9 cellular contexts compared by ENCODE assay signal in the genomic region with DNA sequence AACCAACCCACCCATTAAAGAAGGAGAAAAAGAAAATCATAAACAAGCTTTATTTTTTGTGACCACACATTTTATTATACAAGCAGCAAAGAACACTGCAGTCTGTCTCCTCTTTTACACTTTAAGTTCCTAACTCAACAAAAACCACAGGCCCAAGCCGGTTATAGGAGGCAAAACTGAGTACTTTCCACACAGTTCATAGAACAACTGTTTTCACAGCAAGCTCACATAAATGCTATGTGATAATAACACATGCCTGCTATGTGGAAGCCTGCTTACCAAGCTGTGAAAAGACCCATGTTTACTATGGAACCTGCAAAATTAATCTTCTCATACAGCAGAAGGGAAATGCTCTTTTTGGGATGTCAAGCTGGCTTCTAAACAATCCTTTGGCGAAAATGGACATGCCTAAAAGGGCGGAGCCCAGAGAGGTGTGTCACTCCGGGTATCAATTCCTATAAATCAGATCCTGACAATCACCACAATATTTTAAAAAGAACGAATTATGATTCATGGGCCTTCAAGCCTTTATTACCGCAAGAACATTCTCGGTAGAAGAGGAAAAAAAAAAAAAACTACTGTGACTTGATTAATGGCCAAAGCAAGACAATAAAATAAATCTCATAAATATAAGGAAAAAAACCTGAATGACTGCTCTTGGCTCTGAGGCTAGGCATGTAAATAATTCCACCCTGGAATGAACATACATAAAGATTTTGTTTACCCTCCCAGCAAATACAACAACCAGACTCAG. TPM values are rescaled to one million over a fixed set of nuclear protein-coding genes. Genes with fewer than 3 reads are reported as not detected.
DNase-seq lines count a peak whose midpoint lies in the region; ATAC-seq, FAIRE-seq and TF ChIP-seq lines count a peak whose summit lies in the region.
"Had no signal": no experiment of that assay in that cellular context is flagged by ENCODE, and none has a peak within 500 bp of the region (broad histone marks: within the 10 kb centered on the region; RNA-seq: fewer than 3 reads in every experiment).

No MANE protein-coding gene starts in this region.

- no peak overlapping the region for H3K56ac ChIP-seq in IMR-90 (ENCODE audit: extremely low read depth, insufficient read depth, low read length)

- no peaks in the 10 kb centered on the region for H3K9me3 ChIP-seq in CD4-positive, CD25-positive, alpha-beta regulatory T cell (ENCODE audit: control insufficient read depth in 2 of 2, low read length in 2 of 2)
- H3K9me3 ChIP-seq in IMR-90 (ENCODE audit: control insufficient read depth, insufficient read depth, low read length), result no peaks in the 10 kb centered on the region
- no peaks in the 10 kb centered on the region for H3K9me3 ChIP-seq in aorta (ENCODE audit: control insufficient read depth, low read length)

- in situ Hi-C loops in IMR-90 (cut with MboI; ENCODE audit: low sequenced_read_pairs), result no loop called here

- H3K27ac ChIP-seq in CD4-positive, CD25-positive, alpha-beta regulatory T cell (ENCODE audit: insufficient read depth, low read length, poor library complexity, severe bottlenecking), result peak overlapping the region; percentile 62
- H3K27ac ChIP-seq in IMR-90 (ENCODE audit: insufficient read depth, low read length) (peak overlapping the region; percentile 45; the same call in 1 of the 2 replicates), aorta (ENCODE audit: low read depth in 1 of 2, low read length in 2 of 2) (no peak overlapping the region)

- peaks cover 9% of the 10 kb centered on the region; the same call in 1 of the 2 replicates for H4K20me1 ChIP-seq in IMR-90 (ENCODE audit: insufficient read depth, low read length)

- no peaks in the 10 kb centered on the region for H3K36me3 ChIP-seq in CD4-positive, CD25-positive, alpha-beta regulatory T cell (ENCODE audit: control insufficient read depth, insufficient read depth, low read length)
- no peaks in the 10 kb centered on the region for H3K36me3 ChIP-seq in IMR-90 (ENCODE audit: control insufficient read depth, insufficient read depth, low read length)
- H3K36me3 ChIP-seq in bronchial epithelial cell (ENCODE audit: control insufficient read depth, insufficient read depth, low read length), result no peaks in the 10 kb centered on the region
- no peaks in the 10 kb centered on the region for H3K36me3 ChIP-seq in aorta (ENCODE audit: control insufficient read depth in 1 of 2, insufficient read depth in 2 of 2, low read length in 1 of 2)

- no TSS peak for BruUV-seq in IMR-90 (replicated peaks; lab: Mats Ljungman, UMichigan)

- H3K36me3 Mint-ChIP-seq in CD4-positive, CD25-positive, alpha-beta regulatory T cell, result peaks cover 12% of the 10 kb centered on the region
- H3K36me3 Mint-ChIP-seq in natural killer cell treated with Interleukin-12 subunit alpha and Interleukin-12 subunit beta and Interleukin-15 and Interleukin-18, amount 100 ng/mL, for 72 hours, result no peaks in the 10 kb centered on the region

- H2BK5ac ChIP-seq in IMR-90 (ENCODE audit: low read depth, low read length, poor library complexity, severe bottlenecking), result peak overlapping the region; percentile 48

- no peak overlapping the region; the same call in 2 of the 3 replicates for H2BK15ac ChIP-seq in IMR-90 (ENCODE audit: low read depth, low read length)

- H3K27me3 Mint-ChIP-seq in CD4-positive, CD25-positive, alpha-beta regulatory T cell, result peaks cover 2% of the 10 kb centered on the region
- H3K27me3 Mint-ChIP-seq in natural killer cell treated with Interleukin-12 subunit alpha and Interleukin-12 subunit beta and Interleukin-15 and Interleukin-18, amount 100 ng/mL, for 72 hours, result no peaks in the 10 kb centered on the region

- peak overlapping the region; percentile 82 to 96 (median 90) for H3K27ac Mint-ChIP-seq in CD4-positive, CD25-positive, alpha-beta regulatory T cell
- H3K27ac Mint-ChIP-seq in natural killer cell treated with Interleukin-12 subunit alpha and Interleukin-12 subunit beta and Interleukin-15 and Interleukin-18, amount 100 ng/mL, for 72 hours, result peak overlapping the region; percentile 85 to 98

- H4K91ac ChIP-seq in IMR-90 (ENCODE audit: insufficient read depth, low read depth, low read length), result 0 out of 2 replicates have a peak overlapping the region, but pooled peaks have one; percentile 0

- H2AFZ ChIP-seq in IMR-90 (replicated peaks; ENCODE audit: low read length, poor library complexity), result no peak overlapping the region

- H3K4me1 Mint-ChIP-seq in CD4-positive, CD25-positive, alpha-beta regulatory T cell, result peaks cover 18 to 77% (median 52%) of the 10 kb centered on the region in 4 donors
- H3K4me1 Mint-ChIP-seq in natural killer cell treated with Interleukin-12 subunit alpha and Interleukin-12 subunit beta and Interleukin-15 and Interleukin-18, amount 100 ng/mL, for 72 hours (ENCODE audit: low read depth in 2 of 2), result peaks cover 71 to 76% of the 10 kb centered on the region in 2 donors

- H2AK5ac ChIP-seq in IMR-90 (ENCODE audit: low read depth, low read length), result peak overlapping the region; percentile 61; the same call in 1 of the 2 replicates

- no peak for DNase-seq in CD4-positive, CD25-positive, alpha-beta regulatory T cell
- DNase-seq in IMR-90 (no peak), bronchial epithelial cell (ENCODE audit: low read depth) (peak; percentile 69), NCI-H187 treated with DMSO at 0.1 percent for 48 hours (lab: John Stamatoyannopoulos, UW) (no peak), aorta (no peak), Kasumi-1 (lab: John Stamatoyannopoulos, UW) (no peak)
- DNase-seq in natural killer cell treated with Interleukin-12 subunit alpha and Interleukin-12 subunit beta and Interleukin-15 and Interleukin-18, amount 100 ng/mL, for 72 hours (ENCODE audit: low spot score), result no peak

- dilution Hi-C loops in IMR-90 (cut with HindIII; ENCODE audit: low sequenced_read_pairs, unreplicated experiment), result no loop called here

- H3K4me3 Mint-ChIP-seq in CD4-positive, CD25-positive, alpha-beta regulatory T cell, result peak overlapping the region; percentile 98 to 100 (median 99)
- H3K4me3 Mint-ChIP-seq in natural killer cell treated with Interleukin-12 subunit alpha and Interleukin-12 subunit beta and Interleukin-15 and Interleukin-18, amount 100 ng/mL, for 72 hours, result peak overlapping the region; percentile 99

- H3K9me3 Mint-ChIP-seq in CD4-positive, CD25-positive, alpha-beta regulatory T cell, result peaks cover 0 to 1% (median 0%) of the 10 kb centered on the region in 7 donors
- no peaks in the 10 kb centered on the region for H3K9me3 Mint-ChIP-seq in natural killer cell treated with Interleukin-12 subunit alpha and Interleukin-12 subunit beta and Interleukin-15 and Interleukin-18, amount 100 ng/mL, for 72 hours

- H3K4ac ChIP-seq in IMR-90 (ENCODE audit: low read depth, low read length), result peak overlapping the region; percentile 48; the same call in 1 of the 2 replicates

- H2AK9ac ChIP-seq in IMR-90 (replicated peaks; ENCODE audit: low read depth, low read length, poor library complexity), result no peak overlapping the region

- no peaks in the 10 kb centered on the region for H3K27me3 ChIP-seq in CD4-positive, CD25-positive, alpha-beta regulatory T cell (ENCODE audit: control insufficient read depth, insufficient read depth, low read length)
- no peaks in the 10 kb centered on the region for H3K27me3 ChIP-seq in IMR-90 (ENCODE audit: control insufficient read depth, insufficient read depth, low read length)
- no peaks in the 10 kb centered on the region for H3K27me3 ChIP-seq in bronchial epithelial cell (ENCODE audit: control insufficient read depth, insufficient read depth, low read length)
- H3K27me3 ChIP-seq in aorta (ENCODE audit: control insufficient read depth in 1 of 2, insufficient read depth in 2 of 2, low read length in 1 of 2), result no peaks in the 10 kb centered on the region

- CTCF ChIA-PET in IMR-90 (lab: Yijun Ruan, JAX), result interaction anchor here (1.1 to 1.6 kb wide), 3 partner anchors 83 to 234 kb away, joined by 3 to 4 read pairs (median 4); no protein-coding TSS in a partner anchor

- peaks cover 65% of the 10 kb centered on the region for H3K4me1 ChIP-seq in CD4-positive, CD25-positive, alpha-beta regulatory T cell (ENCODE audit: control insufficient read depth, insufficient read depth, low read length, poor library complexity, severe bottlenecking)
- peaks cover 12% of the 10 kb centered on the region for H3K4me1 ChIP-seq in IMR-90 (ENCODE audit: control insufficient read depth, insufficient read depth, low read length)
- H3K4me1 ChIP-seq in aorta (ENCODE audit: control insufficient read depth in 1 of 2, insufficient read depth in 2 of 2, low read length in 2 of 2), result no peaks in the 10 kb centered on the region

- H4K8ac ChIP-seq in IMR-90 (ENCODE audit: low read depth in 2 of 2, low read length in 2 of 2), result 0 out of 4 replicates have a peak overlapping the region, but pooled peaks of 1 of the 2 experiments have one; percentile 37

- peak overlapping the region; percentile 69 for H3K14ac ChIP-seq in IMR-90 (replicated peaks; ENCODE audit: low read depth, low read length)

- POLR2A ChIA-PET in IMR-90 (lab: Charles Lee; ENCODE audit: unreplicated experiment), result interaction anchor here (0.5 kb wide), 1 partner anchor 35 kb away, joined by 3 read pairs; no protein-coding TSS in a partner anchor

- no peak for TF ChIP-seq RAD21 in IMR-90 (IDR thresholded peaks at IDR 0.05; ENCODE audit: low read length)

- H2BK20ac ChIP-seq in IMR-90 (ENCODE audit: low read depth, low read length), result no peak overlapping the region

- no CpG with 5 or more reads among the region's 7 CpGs for WGBS in IMR-90 (ENCODE audit: extremely low coverage in 2 of 2, insufficient read length in 1 of 2), 2 experiments
- WGBS in aorta, 2 donors, result 80 to 83% methylated on average over 7 of the region's 7 CpGs

- TF ChIP-seq POLR2A in IMR-90 (IDR thresholded peaks at IDR 0.05; ENCODE audit: low read depth, low read length), result no peak

- H4K5ac ChIP-seq in IMR-90 (ENCODE audit: low read depth, low read length), result peak overlapping the region; percentile 35; the same call in 1 of the 2 replicates

- peak overlapping the region; percentile 30 for H3K9ac ChIP-seq in IMR-90 (ENCODE audit: low read depth, low read length)

- H3K4me2 ChIP-seq in IMR-90 (ENCODE audit: low read depth, low read length), result peak overlapping the region; percentile 88

- H2BK120ac ChIP-seq in IMR-90 (ENCODE audit: low read depth, low read length), result peak overlapping the region; percentile 20

- H3K18ac ChIP-seq in IMR-90 (ENCODE audit: low read depth, low read length), result peak overlapping the region; percentile 64; the same call in 1 of the 2 replicates

- FAIRE-seq in bronchial epithelial cell (lab: Jason Lieb, UNC), result no peak
- FAIRE-seq: small intestine had no signal

- H3K9me1 ChIP-seq in IMR-90 (ENCODE audit: insufficient read depth, low read length), result peaks cover 8% of the 10 kb centered on the region

- ATAC-seq in CD4-positive, CD25-positive, alpha-beta regulatory T cell (ENCODE audit: low read depth in 2 of 2), result no peak
- ATAC-seq in IMR-90 (ENCODE audit: low read depth) (no peak), aorta (ENCODE audit: low FRiP score) (no peak), HG03280 (IDR thresholded peaks at IDR 0.05; ENCODE audit: unreplicated experiment) (no peak)
- no peak for ATAC-seq in natural killer cell treated with Interleukin-12 subunit alpha and Interleukin-12 subunit beta and Interleukin-15 and Interleukin-18, amount 100 ng/mL, for 72 hours

- H3K23ac ChIP-seq in IMR-90 (ENCODE audit: low read depth, low read length), result peak overlapping the region; percentile 84

- TF ChIP-seq CTCF in IMR-90 (conservative IDR thresholded peaks at IDR 0.05; ENCODE audit: low read depth, low read length) (no peak), bronchial epithelial cell (IDR thresholded peaks at IDR 0.05; ENCODE audit: insufficient read depth, low read length, severe bottlenecking) (no peak)

- peak overlapping the region; percentile 94 for H3K4me3 ChIP-seq in CD4-positive, CD25-positive, alpha-beta regulatory T cell (ENCODE audit: low read depth, low read length)
- H3K4me3 ChIP-seq in IMR-90 (ENCODE audit: insufficient read depth, low read depth, low read length) (peak overlapping the region; percentile 88), bronchial epithelial cell (ENCODE audit: low read depth, low read length) (no peak overlapping the region), aorta (ENCODE audit: low read length in 2 of 2) (no peak overlapping the region)

- peaks cover 22 to 68% of the 10 kb centered on the region in 2 experiments for H3K79me1 ChIP-seq in IMR-90 (ENCODE audit: low read depth in 1 of 2, low read length in 2 of 2)

- intact Hi-C loops in IMR-90 (cut with micrococcal nuclease), result loop anchor here (10.0 kb wide), 1 partner anchor 94 kb away; no protein-coding TSS in a partner anchor
- intact Hi-C loops in aorta (cut with DNase I), result no loop called here

RNA-seq across cellular contexts. Expression of a gene that starts 2.6 kb away (rescaled TPM):
- 55.7 TPM for total RNA-seq in CD4-positive, CD25-positive, alpha-beta regulatory T cell
- 1 to 10 TPM; 2.3 to 4.9 (median 4.2) TPM for polyA plus RNA-seq in CD4-positive, CD25-positive, alpha-beta regulatory T cell
- 6.3 and 6.7 TPM in 2 replicates for total RNA-seq in IMR-90 (2012; rRNA removed)
- polyA plus RNA-seq in IMR-90 (2012; rRNA removed), result 9.9 and 11.1 TPM in 2 replicates
- 3.8 and 6.1 TPM in 2 replicates for polyA plus RNA-seq in IMR-90 (2012; cell fraction: cytosol; rRNA removed)
- 26.9 and 30.3 TPM in 2 replicates for polyA plus RNA-seq in IMR-90 (2012; cell fraction: nucleus; rRNA removed; ENCODE audit: low replicate concordance)
- total RNA-seq in bronchial epithelial cell, result 1.4 and 1.8 TPM in 2 replicates
- total RNA-seq in natural killer cell treated with Interleukin-12 subunit alpha and Interleukin-12 subunit beta and Interleukin-15 and Interleukin-18, amount 100 ng/mL, for 72 hours, result 10 to 100 TPM; 33.2 to 35.3 TPM
- total RNA-seq in aorta, result 1 to 10 TPM; 2.7 to 9.5 TPM
- polyA plus RNA-seq in aorta, result 1 to 10 TPM in 1 of 2 donors, under 1 TPM in 1; 0.50 to 1.7 TPM

Comparison
In these comparisons a context has a peak if more than half of its experiments do, and no peak if none do; other contexts are left out.
1. H3K27ac ChIP-seq: peak in CD4-positive, CD25-positive, alpha-beta regulatory T cell (single experiment) and IMR-90 (single experiment); none in aorta (0 of 2).
2. H3K4me3 ChIP-seq: peak in CD4-positive, CD25-positive, alpha-beta regulatory T cell (single experiment) and IMR-90 (single experiment); none in bronchial epithelial cell (single experiment) and aorta (0 of 2).